In genomic region chr14:93184391-93185332, GRCh38 we compare ENCODE assay signal across 8 cellular contexts. TPM values are rescaled to one million over a fixed set of nuclear protein-coding genes. Genes with fewer than 3 reads are reported as not detected.
DNase-seq lines count a peak whose midpoint lies in the region; ATAC-seq and TF ChIP-seq lines count a peak whose summit lies in the region.

Gene LYSET (plus strand): TSS chr14:93185317. CDS start chr14:93185406, 89 bp downstream.
Gene MOAP1 (minus strand): TSS chr14:93184897. CDS start chr14:93184242, 655 bp downstream.

- peaks cover 20% of the 10 kb centered on the region for H3K36me3 Mint-ChIP-seq in activated CD8-positive, alpha-beta memory T cell treated with anti-CD3 and anti-CD28 coated beads, Interleukin-2, amount 10 ng/mL, durations not matched to agents 7 days and 5 days
- no peaks in the 10 kb centered on the region for H3K36me3 Mint-ChIP-seq in endothelial cell (ENCODE audit: low read depth, unreplicated experiment)

- no peaks in the 10 kb centered on the region for H3K27me3 Mint-ChIP-seq in activated CD8-positive, alpha-beta memory T cell treated with anti-CD3 and anti-CD28 coated beads, Interleukin-2, amount 10 ng/mL, durations not matched to agents 7 days and 5 days
- H3K27me3 Mint-ChIP-seq in endothelial cell (ENCODE audit: unreplicated experiment), result peaks cover 5% of the 10 kb centered on the region

- H3K27ac Mint-ChIP-seq in activated CD8-positive, alpha-beta memory T cell treated with anti-CD3 and anti-CD28 coated beads, Interleukin-2, amount 10 ng/mL, durations not matched to agents 7 days and 5 days, result peak within 1 kb of the TSS; percentile 94
- H3K27ac Mint-ChIP-seq in endothelial cell (ENCODE audit: unreplicated experiment), result peak within 1 kb of the TSS; percentile 96

- no peaks in the 10 kb centered on the region for H3K9me3 Mint-ChIP-seq in activated CD8-positive, alpha-beta memory T cell treated with anti-CD3 and anti-CD28 coated beads, Interleukin-2, amount 10 ng/mL, durations not matched to agents 7 days and 5 days (ENCODE audit: low read depth)
- H3K9me3 Mint-ChIP-seq in endothelial cell (ENCODE audit: unreplicated experiment), result no peaks in the 10 kb centered on the region

- CTCF ChIA-PET in activated CD8-positive, alpha-beta memory T cell treated with anti-CD3 and anti-CD28 coated beads, Interleukin-2, amount 10 ng/mL, durations not matched to agents 7 days and 5 days (lab: Charles Lee), result interaction anchor here (0.7 to 3.5 kb wide), 12 partner anchors 9 to 126 kb away, joined by 3 to 20 read pairs (median 6); partner anchors contain the start of genes GON7 and UBR7

- DNase-seq in CMK (ENCODE audit: low read depth) (peak; percentile 71), endothelial cell (ENCODE audit: low spot score) (peak; percentile 90)
- DNase-seq in NK-92 treated with Interleukin-12 subunit alpha and Interleukin-12 subunit beta, amount 100 ng/mL, for 24 hours (lab: John Stamatoyannopoulos, UW), result peak; percentile 83
- DNase-seq in activated CD8-positive, alpha-beta memory T cell treated with anti-CD3 and anti-CD28 coated beads, Interleukin-2, amount 10 ng/mL, durations not matched to agents 7 days and 5 days, result peak; percentile 95
- DNase-seq in stimulated activated CD8-positive, alpha-beta memory T cell treated with anti-CD3 and anti-CD28 coated beads, Interleukin-4, amount 100 ng/mL, for 1 hour (ENCODE audit: low read depth in 2 of 2, low spot score in 1 of 2), result peak; percentile 76 to 83

- peaks cover 28% of the 10 kb centered on the region for H3K4me1 ChIP-seq in mononuclear cell (ENCODE audit: insufficient read depth, low read length)

- no peaks in the 10 kb centered on the region for H3K27me3 ChIP-seq in mononuclear cell (ENCODE audit: insufficient read depth, low read length)

- H3K9me3 ChIP-seq in mononuclear cell (ENCODE audit: low read depth, low read length), result no peaks in the 10 kb centered on the region

- H3K4me3 Mint-ChIP-seq in activated CD8-positive, alpha-beta memory T cell treated with anti-CD3 and anti-CD28 coated beads, Interleukin-2, amount 10 ng/mL, durations not matched to agents 7 days and 5 days, result peak within 1 kb of the TSS; percentile 90
- H3K4me3 Mint-ChIP-seq in endothelial cell (ENCODE audit: unreplicated experiment), result peak within 1 kb of the TSS; percentile 98

- peak within 1 kb of the TSS; percentile 88 for H3K4me3 ChIP-seq in mononuclear cell (ENCODE audit: low read length)

- ATAC-seq in GM19372 (IDR thresholded peaks at IDR 0.05; ENCODE audit: low read depth, unreplicated experiment) (peak; percentile 86), HG03521 (IDR thresholded peaks at IDR 0.05; ENCODE audit: unreplicated experiment) (peak; percentile 90)
- ATAC-seq in activated CD8-positive, alpha-beta memory T cell treated with anti-CD3 and anti-CD28 coated beads, Interleukin-2, amount 10 ng/mL, durations not matched to agents 7 days and 5 days, result peak; percentile 90

- peaks cover 31% of the 10 kb centered on the region for H3K4me1 Mint-ChIP-seq in activated CD8-positive, alpha-beta memory T cell treated with anti-CD3 and anti-CD28 coated beads, Interleukin-2, amount 10 ng/mL, durations not matched to agents 7 days and 5 days
- peaks cover 19% of the 10 kb centered on the region for H3K4me1 Mint-ChIP-seq in endothelial cell (ENCODE audit: unreplicated experiment)

- TF ChIP-seq CTCF in endothelial cell (IDR thresholded peaks at IDR 0.05; ENCODE audit: unreplicated experiment), result peak; percentile 18

RNA-seq across cellular contexts. Expression of gene LYSET, which starts in this region (rescaled TPM):
- total RNA-seq in activated CD8-positive, alpha-beta memory T cell treated with anti-CD3 and anti-CD28 coated beads, Interleukin-2, amount 10 ng/mL, durations not matched to agents 7 days and 5 days, result 1 to 10 TPM; 6.3 to 9.7 TPM
- 13.6 TPM for total RNA-seq in endothelial cell (ENCODE audit: unreplicated experiment)
- 13.6 TPM for total RNA-seq in mononuclear cell

RNA-seq across cellular contexts. Expression of gene MOAP1, which starts in this region (rescaled TPM):
- 10 to 100 TPM; 18.2 to 19.5 TPM for total RNA-seq in activated CD8-positive, alpha-beta memory T cell treated with anti-CD3 and anti-CD28 coated beads, Interleukin-2, amount 10 ng/mL, durations not matched to agents 7 days and 5 days
- total RNA-seq in endothelial cell (ENCODE audit: unreplicated experiment) (22.4 TPM), mononuclear cell (109 TPM)

Comparison
In these comparisons a context has a peak if more than half of its experiments do, and no peak if none do; other contexts are left out.
1. Peak in every context shown above with its lines: DNase-seq, ATAC-seq and H3K4me3 ChIP-seq.